Comparison of ENCODE assay signal across 12 cellular contexts in the genomic region with DNA sequence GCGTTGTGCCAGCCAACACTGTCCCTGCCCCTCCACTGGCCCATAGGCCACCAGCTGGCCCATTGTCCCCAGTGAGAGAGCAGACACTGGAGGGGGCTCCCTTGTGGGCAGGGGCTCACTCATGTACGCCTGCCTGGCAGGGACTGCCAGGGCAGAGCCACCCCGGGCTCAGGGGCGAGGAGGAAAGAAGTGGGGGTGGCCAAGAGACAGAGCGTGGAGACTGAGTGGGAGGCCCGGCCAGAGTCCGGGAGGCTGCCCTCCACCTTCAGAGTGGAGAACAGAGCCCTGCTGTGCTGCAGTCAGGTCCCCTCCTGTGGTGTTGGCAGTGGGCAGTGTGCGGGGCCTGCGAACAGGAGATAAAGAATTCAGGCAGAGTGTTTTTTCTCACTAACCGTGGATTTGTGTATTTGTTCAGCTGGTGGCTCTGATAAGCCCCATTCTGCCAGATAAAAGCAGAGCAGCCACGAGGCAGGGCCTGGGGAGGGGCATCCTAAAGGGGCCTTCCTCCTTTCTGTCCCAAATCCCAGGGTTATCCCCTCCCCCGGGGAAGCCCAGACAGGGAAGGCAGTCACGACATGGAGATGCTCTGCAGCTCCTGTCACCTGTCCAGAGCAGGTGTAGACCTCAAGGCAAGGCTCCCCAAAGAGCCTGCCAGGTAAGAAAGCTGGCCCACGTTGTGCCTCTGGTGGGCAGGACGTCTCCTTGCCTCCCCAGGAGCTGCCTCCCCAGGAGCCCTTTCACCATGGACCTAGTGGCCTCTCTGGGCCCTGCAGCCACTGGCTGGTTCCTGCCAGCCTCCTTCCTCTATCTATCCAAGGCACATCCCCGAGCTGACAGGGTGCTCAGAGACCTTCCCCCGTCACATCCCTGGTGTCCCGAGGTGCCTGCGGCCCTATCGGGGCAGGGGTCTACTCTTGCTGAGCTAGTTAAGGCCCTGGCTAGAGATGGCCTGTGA. TPM values are rescaled to one million over a fixed set of nuclear protein-coding genes. Genes with fewer than 3 reads are reported as not detected.
A peak's percentile ranks its signal among the peaks of the same experiment; 100 is the strongest.
DNase-seq lines count a peak whose midpoint lies in the region; ATAC-seq, FAIRE-seq and TF ChIP-seq lines count a peak whose summit lies in the region.
"Had no signal": no experiment of that assay in that cellular context is flagged by ENCODE, and none has a peak within 500 bp of the region (broad histone marks: within the 10 kb centered on the region; RNA-seq: fewer than 3 reads in every experiment).

No MANE protein-coding gene starts in this region.

- peaks cover 48% of the 10 kb centered on the region for H3K4me1 ChIP-seq in right cardiac atrium (ENCODE audit: control insufficient read depth, insufficient read depth, low read length)

- no peaks in the 10 kb centered on the region for H3K9me3 ChIP-seq in right cardiac atrium (ENCODE audit: control insufficient read depth, low read length)

- peak; percentile 12 to 31 for ATAC-seq in right cardiac atrium

- DNase-seq in NCI-H1092 (lab: John Stamatoyannopoulos, UW) (peak; percentile 35), right cardiac atrium (peak in 2 of 3 donors; percentile 72), substantia nigra (lab: John Stamatoyannopoulos, UW) (peak in 12 of 49 donors; percentile 25 to 77 (median 50)), cerebellar cortex (ENCODE audit: low spot score) (no peak), NCI-H524 (lab: John Stamatoyannopoulos, UW) (no peak), HT-29 (ENCODE audit: low spot score) (no peak), urothelium cell line (ENCODE audit: low spot score) (no peak)
- DNase-seq: dermis blood vessel endothelial cell, DMS 273 treated with DMSO at 0.1 percent for 48 hours, NCI-H226, SHP77 had no signal

- no peak overlapping the region for H3K4me3 ChIP-seq in right cardiac atrium (ENCODE audit: low read length)

- WGBS in right cardiac atrium, result 40% methylated on average over 20 of the region's 20 CpGs

- TF ChIP-seq CTCF in VCaP (conservative IDR thresholded peaks at IDR 0.05), result no peak

- intact Hi-C loops in right cardiac atrium (cut with DNase I), result loop anchor here in 3 of 4 donors (5.0 to 10.0 kb wide), 3 partner anchors 37 to 85 kb away; a partner anchor contains a TSS

- FAIRE-seq in urothelium cell line (lab: Jason Lieb, UNC), result no peak

- H3K27ac ChIP-seq in VCaP (peak overlapping the region; percentile 13), right cardiac atrium (ENCODE audit: low read length) (peak overlapping the region; percentile 77), substantia nigra (ENCODE audit: low read depth, low read length, poor library complexity, severe bottlenecking) (peak overlapping the region; percentile 99)

- no peaks in the 10 kb centered on the region for H3K27me3 ChIP-seq in right cardiac atrium (ENCODE audit: control insufficient read depth, insufficient read depth)

RNA-seq across cellular contexts. Expression of a gene that starts 33.0 kb away (rescaled TPM):
- 10 to 100 TPM in 2 of 4 donors, 1 to 10 TPM in 2; 8.0 to 11.9 (median 10.1) TPM for total RNA-seq in right cardiac atrium
- 8.0 TPM for polyA plus RNA-seq in right cardiac atrium
- total RNA-seq in HT-29 (2014; rRNA removed; shearing (Covaris generic)), result 1.8 and 2.5 TPM in 2 replicates

RNA-seq across cellular contexts. Expression of a gene that starts 46.8 kb away (rescaled TPM):
- total RNA-seq in right cardiac atrium, result 10 to 100 TPM; 14.8 to 22.2 (median 17.5) TPM
- polyA plus RNA-seq in right cardiac atrium, result 19.9 TPM
- 52.8 and 59.8 TPM in 2 replicates for total RNA-seq in HT-29 (2014; rRNA removed; shearing (Covaris generic))

RNA-seq across cellular contexts. Expression of a gene that starts 48.4 kb away (rescaled TPM):
- 10 to 100 TPM; 27.6 to 44.2 (median 40.2) TPM for total RNA-seq in right cardiac atrium
- 40.2 TPM for polyA plus RNA-seq in right cardiac atrium
- 130 and 133 TPM in 2 replicates for total RNA-seq in HT-29 (2014; rRNA removed; shearing (Covaris generic))

Comparison
In these comparisons a context has a peak if more than half of its experiments do, and no peak if none do; other contexts are left out.
1. DNase-seq: peak in NCI-H1092 (single experiment) and right cardiac atrium (2 of 3); none in cerebellar cortex (single experiment), NCI-H524 (0 of 2), HT-29 (single experiment) and urothelium cell line (single experiment).
2. H3K27ac ChIP-seq: peak in every context shown above with its lines; median percentile 99 in substantia nigra; 77 in right cardiac atrium; 13 in VCaP.